ENCODE assay signal across 8 cellular contexts in the genomic region with DNA sequence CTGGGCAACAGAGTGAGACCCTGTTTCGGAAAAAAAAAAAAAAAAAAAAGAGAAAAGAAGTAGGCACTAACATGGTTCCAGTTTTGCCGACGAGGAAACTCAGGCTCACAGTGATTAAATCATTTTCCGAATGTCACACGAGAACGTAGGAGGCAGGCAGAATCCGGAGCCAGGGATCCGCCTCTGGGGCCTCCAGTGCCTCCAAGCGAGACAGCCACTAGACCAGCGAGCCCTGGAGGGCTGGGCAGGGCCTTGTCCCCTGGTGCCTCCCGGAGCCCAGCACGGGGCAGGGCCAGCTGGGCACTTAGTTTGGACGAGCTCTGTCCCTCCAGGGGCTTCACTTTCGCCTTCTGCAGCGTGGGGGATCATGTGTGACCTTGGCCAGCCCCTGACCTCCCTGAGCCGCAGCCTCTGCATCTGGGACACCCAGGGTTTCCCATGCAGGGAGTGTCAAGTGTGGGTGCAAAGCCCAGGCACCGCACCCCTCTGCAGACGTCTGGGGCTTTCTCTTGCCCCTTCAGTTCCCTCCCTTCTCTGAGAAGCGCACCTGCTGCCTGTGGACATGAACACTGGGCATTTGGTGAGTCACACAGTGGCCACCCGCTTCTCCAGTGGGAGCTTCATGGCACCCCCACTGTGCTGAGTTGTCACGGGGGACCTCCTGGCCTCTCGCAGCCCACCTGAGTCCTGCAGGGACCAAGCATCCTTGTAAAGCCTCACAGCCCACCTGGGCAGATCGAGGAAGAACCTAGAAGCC.
DNase-seq lines count a peak whose midpoint lies in the region; ATAC-seq, FAIRE-seq and TF ChIP-seq lines count a peak whose summit lies in the region.

No MANE protein-coding gene starts in this region.

- H3K4me3 ChIP-seq in GM12865 (ENCODE audit: low read depth, low read length) (peak overlapping the region; percentile 50), skeletal muscle cell (ENCODE audit: low read depth, low read length) (peak overlapping the region; percentile 27)

- no peak for TF ChIP-seq CTCF in GM12865 (IDR thresholded peaks at IDR 0.05; ENCODE audit: insufficient read depth, low read depth, low read length, missing control alignments)

- DNase-seq in GM12865 (ENCODE audit: low read depth) (no peak), RCC 7860 (ENCODE audit: low spot score) (peak; percentile 60), fibroblast of gingiva (ENCODE audit: low read depth) (peak; percentile 54), skeletal muscle cell (ENCODE audit: low read depth) (no peak), NCI-H82 (lab: John Stamatoyannopoulos, UW) (no peak), NCI-H187 treated with DMSO at 0.1 percent for 48 hours (lab: John Stamatoyannopoulos, UW) (no peak), C1 segment of cervical spinal cord (lab: John Stamatoyannopoulos, UW) (no peak)

- peak; percentile 78 for FAIRE-seq in RCC 7860 (lab: Jason Lieb, UNC)

- no peak for ATAC-seq in GM18909 (IDR thresholded peaks at IDR 0.05; ENCODE audit: poor library complexity, unreplicated experiment)

Comparison
In these comparisons a context has a peak if more than half of its experiments do, and no peak if none do; other contexts are left out.
1. DNase-seq: peak in RCC 7860 (single experiment) and fibroblast of gingiva (single experiment); none in GM12865 (single experiment), skeletal muscle cell (single experiment), NCI-H82 (single experiment), NCI-H187 treated with DMSO at 0.1 percent for 48 hours (single experiment) and C1 segment of cervical spinal cord (0 of 14).